Comparison of ENCODE assay signal across 24 cellular contexts in the genomic region with DNA sequence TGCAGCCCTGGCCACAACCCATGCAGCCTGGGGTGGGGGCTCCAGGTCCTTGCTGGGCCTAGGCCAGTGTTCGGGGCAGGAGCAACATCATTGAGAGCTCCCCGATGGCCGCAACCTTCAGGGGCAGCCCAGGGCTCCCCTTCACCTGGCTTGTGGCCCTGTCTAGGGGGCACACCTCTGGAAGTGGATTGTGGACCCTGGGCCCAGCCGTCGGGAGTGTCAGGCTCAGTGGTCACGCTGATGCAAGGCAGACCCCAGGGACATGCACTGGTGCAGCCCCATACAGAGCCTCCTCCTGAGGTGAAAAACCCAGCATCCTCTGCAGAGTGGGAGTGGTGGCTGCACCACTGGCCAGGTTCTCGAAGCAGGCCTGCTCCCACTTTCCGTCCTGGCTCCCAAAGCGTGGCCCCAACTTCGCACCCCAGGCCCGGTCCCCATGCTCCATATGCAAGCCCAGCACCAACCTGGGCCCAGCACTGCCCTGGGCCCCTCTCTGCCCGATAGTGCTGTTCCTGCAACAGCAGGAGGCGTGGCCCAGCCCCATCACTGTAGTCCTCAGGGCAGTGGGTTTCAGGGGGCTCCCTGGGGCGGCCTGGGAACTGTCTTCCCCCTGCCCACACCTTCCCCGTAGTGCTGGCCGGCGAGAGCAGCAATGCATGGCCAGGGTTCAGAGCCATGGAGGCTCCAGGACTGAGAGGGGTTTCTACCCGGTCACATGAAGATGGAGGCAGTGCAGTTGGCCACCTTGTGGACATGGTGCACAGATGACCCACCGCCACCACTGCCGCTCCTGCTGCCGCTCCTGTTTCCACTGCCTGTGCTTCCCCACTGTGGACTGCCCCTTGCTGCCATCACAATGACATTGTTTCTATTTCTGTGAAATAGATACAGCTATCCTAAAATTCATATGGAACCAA.
DNase-seq lines count a peak whose midpoint lies in the region; ATAC-seq, FAIRE-seq and TF ChIP-seq lines count a peak whose summit lies in the region.
"Had no signal": no experiment of that assay in that cellular context is flagged by ENCODE, and none has a peak within 500 bp of the region (broad histone marks: within the 10 kb centered on the region; RNA-seq: fewer than 3 reads in every experiment).

No MANE protein-coding gene starts in this region.

- H3K27ac ChIP-seq in left ventricle myocardium inferior (replicated peaks) (no peak overlapping the region), H1 (ENCODE audit: low read depth, low read length) (no peak overlapping the region), lower lobe of right lung (no peak overlapping the region), upper lobe of right lung (no peak overlapping the region)
- H3K27ac ChIP-seq: 22Rv1, BLaER1, Peyer's patch, SJCRH30 had no signal

- no peak overlapping the region for H3K4me2 ChIP-seq in H1 (ENCODE audit: insufficient read depth in 1 of 2, low read depth in 2 of 2, low read length in 2 of 2)
- H3K4me2 ChIP-seq: BLaER1, GM23338 had no signal

- H4K5ac ChIP-seq in H1 (ENCODE audit: insufficient read length, low read depth, low read length), result no peak overlapping the region

- TF ChIP-seq RAD21 in H1 (IDR thresholded peaks at IDR 0.05 in 1 of 2, conservative IDR thresholded peaks at IDR 0.05 in 1 of 2; ENCODE audit: low read depth in 2 of 2, low read length in 2 of 2), result no peak

- no peak overlapping the region for H4K91ac ChIP-seq in H1 (replicated peaks; ENCODE audit: insufficient read length, low read length)

- intact Hi-C loops in Right ventricle myocardium superior (cut with DNase I) (no loop called here), left ventricle myocardium inferior (cut with micrococcal nuclease) (no loop called here), lower lobe of right lung (cut with DNase I) (no loop called here), upper lobe of right lung (cut with DNase I) (no loop called here)

- no peak overlapping the region for H3K9ac ChIP-seq in H1 (replicated peaks in 1 of 4; ENCODE audit: extremely low read depth in 1 of 4, low read depth in 3 of 4, low read length in 3 of 4)
- H3K9ac ChIP-seq: BLaER1 had no signal

- H3K4ac ChIP-seq in H1 (replicated peaks; ENCODE audit: insufficient read length, low read depth, low read length), result no peak overlapping the region

- no peak overlapping the region for H3K18ac ChIP-seq in H1 (ENCODE audit: extremely low read depth, low read length)

- no peak for FAIRE-seq in H1 (lab: Jason Lieb, UNC)
- FAIRE-seq: GM12878 had no signal

- H2BK20ac ChIP-seq in H1 (ENCODE audit: low read length), result no peak overlapping the region

- TF ChIP-seq POLR2A in H1 (IDR thresholded peaks at IDR 0.05; ENCODE audit: control extremely low read depth in 1 of 2, low read depth in 2 of 2, low read length in 2 of 2), result no peak

- no peaks in the 10 kb centered on the region for H3K79me1 ChIP-seq in H1 (ENCODE audit: low read depth, low read length)

- ATAC-seq in Right ventricle myocardium superior (ENCODE audit: poor library complexity), result no peak
- peak; percentile 16 to 48 for ATAC-seq in lower lobe of right lung
- peak; percentile 38 for ATAC-seq in upper lobe of right lung
- no peak for ATAC-seq in GM21390 (IDR thresholded peaks at IDR 0.05; ENCODE audit: unreplicated experiment)
- ATAC-seq: GM12878, GM23338, HCT116 had no signal

- H2BK12ac ChIP-seq in H1 (ENCODE audit: low read depth, low read length), result no peak overlapping the region

- H2AFZ ChIP-seq in H1 (ENCODE audit: low read length), result no peak overlapping the region
- H2AFZ ChIP-seq: GM23338 had no signal

- H3K4me1 ChIP-seq in left ventricle myocardium inferior, result no peaks in the 10 kb centered on the region
- H3K4me1 ChIP-seq in H1 (replicated peaks in 1 of 4; ENCODE audit: control insufficient read depth in 3 of 4, insufficient read depth in 4 of 4, low read length in 3 of 4), result no peaks in the 10 kb centered on the region
- no peaks in the 10 kb centered on the region for H3K4me1 ChIP-seq in lower lobe of right lung
- no peaks in the 10 kb centered on the region for H3K4me1 ChIP-seq in upper lobe of right lung
- H3K4me1 ChIP-seq: BLaER1, Peyer's patch, SJCRH30 had no signal

- H4K8ac ChIP-seq in H1 (ENCODE audit: extremely low read depth, insufficient read depth, low read length), result peak overlapping the region; percentile 28; the same call in 1 of the 2 replicates

- no peaks in the 10 kb centered on the region for H3K23me2 ChIP-seq in H1 (ENCODE audit: low read depth, low read length)

- H2AK5ac ChIP-seq in H1 (ENCODE audit: low read depth, low read length), result no peak overlapping the region

- H3K23ac ChIP-seq in H1 (ENCODE audit: insufficient read length), result no peak overlapping the region

- H2BK120ac ChIP-seq in H1 (replicated peaks; ENCODE audit: low read depth, low read length), result no peak overlapping the region

- no peaks in the 10 kb centered on the region for H3K27me3 ChIP-seq in left ventricle myocardium inferior (ENCODE audit: low read depth)
- no peaks in the 10 kb centered on the region for H3K27me3 ChIP-seq in H1 (replicated peaks in 1 of 4; ENCODE audit: control insufficient read depth in 3 of 4, extremely low read depth in 1 of 4, insufficient read depth in 3 of 4, low read length in 3 of 4)
- no peaks in the 10 kb centered on the region for H3K27me3 ChIP-seq in lower lobe of right lung (ENCODE audit: low read depth)
- H3K27me3 ChIP-seq in upper lobe of right lung, result no peaks in the 10 kb centered on the region
- H3K27me3 ChIP-seq: BLaER1, Peyer's patch, SJCRH30 had no signal

- no peak overlapping the region for H3K56ac ChIP-seq in H1 (replicated peaks; ENCODE audit: insufficient read length, low read depth, low read length)

- no peaks in the 10 kb centered on the region for H3K36me3 ChIP-seq in left ventricle myocardium inferior
- no peaks in the 10 kb centered on the region for H3K36me3 ChIP-seq in H1 (ENCODE audit: control insufficient read depth in 2 of 4, insufficient read depth in 4 of 4, low read length in 3 of 4)
- no peaks in the 10 kb centered on the region for H3K36me3 ChIP-seq in lower lobe of right lung
- H3K36me3 ChIP-seq in upper lobe of right lung, result no peaks in the 10 kb centered on the region
- H3K36me3 ChIP-seq: BLaER1, Peyer's patch, SJCRH30 had no signal

- POLR2A ChIA-PET in H1 (lab: Charles Lee; ENCODE audit: partially characterized antibody), result no interaction called here

- H3K9me3 ChIP-seq in left ventricle myocardium inferior (replicated peaks) (peaks cover 41% of the 10 kb centered on the region), H1 (ENCODE audit: insufficient read depth in 2 of 2, low read depth in 1 of 2, low read length in 1 of 2) (no peaks in the 10 kb centered on the region), lower lobe of right lung (peaks cover 6% of the 10 kb centered on the region), upper lobe of right lung (no peaks in the 10 kb centered on the region)
- H3K9me3 ChIP-seq: Peyer's patch, SJCRH30 had no signal

- TF ChIP-seq CTCF in left ventricle myocardium inferior (IDR thresholded peaks at IDR 0.05; ENCODE audit: borderline replicate concordance) (no peak), H1 (IDR thresholded peaks at IDR 0.05; ENCODE audit: control extremely low read depth in 1 of 3, insufficient read depth in 1 of 3, low read depth in 1 of 3, low read length in 3 of 3) (peak in 1 of 3 experiments; percentile 8; a peak in 1 of 4 replicates), lower lobe of right lung (IDR thresholded peaks at IDR 0.05) (no peak), upper lobe of right lung (IDR thresholded peaks at IDR 0.05) (no peak)

- H4K20me1 ChIP-seq in H1 (replicated peaks in 1 of 2; ENCODE audit: control insufficient read depth in 1 of 2, insufficient read depth in 2 of 2, low read length in 2 of 2), result no peaks in the 10 kb centered on the region
- H4K20me1 ChIP-seq: BLaER1 had no signal

- H3K14ac ChIP-seq in H1 (ENCODE audit: insufficient read length), result no peak overlapping the region

- DNase-seq in Right ventricle myocardium superior (peak; percentile 30), left ventricle myocardium inferior (no peak), H1 (ENCODE audit: low read depth in 1 of 2, low spot score in 2 of 2) (no peak), lower lobe of right lung (no peak), upper lobe of right lung (no peak), GM19240 (ENCODE audit: insufficient read length, low spot score) (no peak)
- DNase-seq in NK-92 treated with Interleukin-12 subunit alpha and Interleukin-12 subunit beta, amount 100 ng/mL, for 24 hours (lab: John Stamatoyannopoulos, UW), result no peak
- DNase-seq: ACHN; CD4-positive, alpha-beta T cell; COR-L47; DND-41; NCI-H1105 treated with DMSO at 0.1 percent for 48 hours; NCI-H2081 treated with DMSO at 0.1 percent for 48 hours; NCI-H2171 treated with DMSO at 0.1 percent for 48 hours; NCI-H524 treated with DMSO at 0.1 percent for 48 hours; NCI-H82; Peyer's patch; SJCRH30 had no signal

- TF ChIP-seq EP300 in H1 (IDR thresholded peaks at IDR 0.05; ENCODE audit: borderline replicate concordance in 1 of 2, low read depth in 2 of 2, low read length in 2 of 2), result no peak

- H3K4me3 ChIP-seq in left ventricle myocardium inferior, result no peak overlapping the region
- no peak overlapping the region for H3K4me3 ChIP-seq in H1 (ENCODE audit: extremely low read depth in 1 of 4, insufficient read depth in 2 of 4, low read depth in 3 of 4, low read length in 4 of 4)
- H3K4me3 ChIP-seq in lower lobe of right lung, result no peak overlapping the region
- H3K4me3 ChIP-seq in upper lobe of right lung, result no peak overlapping the region
- H3K4me3 ChIP-seq: BLaER1, GM12878, GM23338, Peyer's patch, SJCRH30 had no signal

- no peak overlapping the region for H2BK5ac ChIP-seq in H1 (ENCODE audit: low read depth, low read length)

- no peak overlapping the region for H2BK15ac ChIP-seq in H1 (ENCODE audit: low read length)

- CTCF ChIA-PET in H1 (lab: Charles Lee; ENCODE audit: partially characterized antibody), result interaction anchor here (1.5 kb wide), 1 partner anchor 10 kb away, joined by 3 read pairs; no protein-coding TSS in a partner anchor

- H3K79me2 ChIP-seq in H1 (ENCODE audit: control insufficient read depth in 1 of 2, insufficient read depth in 2 of 2, low read length in 2 of 2), result no peaks in the 10 kb centered on the region

- 95% methylated on average over 17 of the region's 21 CpGs; no CpG with 5 or more reads in 1 of the 2 experiments for WGBS in H1 (ENCODE audit: extremely low coverage in 1 of 2, insufficient coverage in 1 of 2, insufficient read length in 1 of 2, insufficient replicate concordance in 2 of 2, low coverage in 1 of 2, low lambda C conversion rate in 2 of 2, missing lambda C conversion rate in 1 of 2), 2 experiments

TF ChIP-seq in H1, 55 proteins besides CTCF, POLR2A, EP300 and RAD21:
- no peak for TF ChIP-seq JUN (IDR thresholded peaks at IDR 0.05; ENCODE audit: low read depth, low read length)

Comparison
In these comparisons a context has a peak if more than half of its experiments do, and no peak if none do; other contexts are left out.
1. ATAC-seq: peak in lower lobe of right lung (2 of 2) and upper lobe of right lung (single experiment); none in Right ventricle myocardium superior (single experiment) and GM21390 (single experiment).